10 cellular contexts compared by ENCODE assay signal in genomic region chr10:60389413-60390009, GRCh38. TPM values are rescaled to one million over a fixed set of nuclear protein-coding genes. Genes with fewer than 3 reads are reported as not detected.
DNase-seq lines count a peak whose midpoint lies in the region; ATAC-seq, FAIRE-seq and TF ChIP-seq lines count a peak whose summit lies in the region.
"Had no signal": no experiment of that assay in that cellular context is flagged by ENCODE, and none has a peak within 500 bp of the region (broad histone marks: within the 10 kb centered on the region; RNA-seq: fewer than 3 reads in every experiment).

TSS of gene ANK3 (minus strand) at chr10:60389875. CDS start at chr10:60389538, 337 bp downstream.

- dilution Hi-C loops in endothelial cell of umbilical vein (cut with MboI; ENCODE audit: extremely low pct_ligation_motif_present, low sequenced_read_pairs), result no loop called here

- H3K27me3 ChIP-seq in endothelial cell of umbilical vein (ENCODE audit: control insufficient read depth in 2 of 2, insufficient read depth in 2 of 2, low read length in 2 of 2) (no peaks in the 10 kb centered on the region), vagina (no peaks in the 10 kb centered on the region)

- peak within 1 kb of the TSS; percentile 78 for H3K4me2 ChIP-seq in endothelial cell of umbilical vein (ENCODE audit: insufficient read depth, low read length)

- no peak within 1 kb of the TSS for H3K9ac ChIP-seq in endothelial cell of umbilical vein (replicated peaks; ENCODE audit: extremely low read depth, insufficient read depth, low read length)

- H3K9me3 ChIP-seq in endothelial cell of umbilical vein (replicated peaks; ENCODE audit: control insufficient read depth, insufficient read depth, low read length), result no peaks in the 10 kb centered on the region
- no peaks in the 10 kb centered on the region for H3K9me3 ChIP-seq in vagina

- H3K36me3 ChIP-seq in endothelial cell of umbilical vein (ENCODE audit: control insufficient read depth in 2 of 2, extremely low read depth in 1 of 2, insufficient read depth in 2 of 2, low read length in 2 of 2), result no peaks in the 10 kb centered on the region
- no peaks in the 10 kb centered on the region for H3K36me3 ChIP-seq in vagina

- H3K36me3 Mint-ChIP-seq in activated T-cell treated with anti-CD3 and anti-CD28 coated beads, Interleukin-2, amount 50 U/mL, for 4 hours (ENCODE audit: insufficient read depth), result no peaks in the 10 kb centered on the region
- H3K36me3 Mint-ChIP-seq in natural killer cell, result no peaks in the 10 kb centered on the region
- H3K36me3 Mint-ChIP-seq: CD4-positive, CD25-positive, alpha-beta regulatory T cell had no signal

- peak within 1 kb of the TSS; percentile 87 for H2AFZ ChIP-seq in endothelial cell of umbilical vein (ENCODE audit: low read depth, low read length)

- H3K9me1 ChIP-seq in endothelial cell of umbilical vein (replicated peaks; ENCODE audit: control insufficient read depth, extremely low read depth, insufficient read depth, low read length), result no peaks in the 10 kb centered on the region

- CTCF ChIA-PET in endothelial cell of umbilical vein (lab: Charles Lee), result interaction anchor here (2.1 to 2.8 kb wide), 2 partner anchors 44 to 185 kb away, joined by 6 to 8 read pairs; no protein-coding TSS in a partner anchor

- peaks cover 7% of the 10 kb centered on the region for H3K4me1 Mint-ChIP-seq in activated T-cell treated with anti-CD3 and anti-CD28 coated beads, Interleukin-2, amount 50 U/mL, for 4 hours (ENCODE audit: low read depth)
- peaks cover 0 to 3% of the 10 kb centered on the region in 2 donors for H3K4me1 Mint-ChIP-seq in natural killer cell
- H3K4me1 Mint-ChIP-seq: CD4-positive, CD25-positive, alpha-beta regulatory T cell had no signal

- BruUV-seq in endothelial cell of umbilical vein (replicated peaks; lab: Mats Ljungman, UMichigan), result no TSS peak

- no peak for DNase-seq in activated T-cell treated with anti-CD3 and anti-CD28 coated beads, Interleukin-2, amount 50 U/mL, for 4 hours
- DNase-seq in activated T-cell treated with anti-CD3 and anti-CD28 coated beads for 4 hours (no peak), endothelial cell of umbilical vein (ENCODE audit: low read depth, low spot score) (no peak), natural killer cell (no peak), vagina (ENCODE audit: extremely low spot score in 2 of 2) (no peak), D341Med (ENCODE audit: low spot score) (no peak), NCI-H1930 (lab: John Stamatoyannopoulos, UW) (no peak), hepatic stellate cell (ENCODE audit: low spot score) (no peak)
- DNase-seq: SHP77 treated with DMSO at 0.1 percent for 48 hours had no signal

- ATAC-seq in activated T-cell treated with anti-CD3 and anti-CD28 coated beads, Interleukin-2, amount 50 U/mL, for 4 hours, result no peak
- ATAC-seq in natural killer cell, result no peak

- intact Hi-C loops in endothelial cell of umbilical vein (cut with micrococcal nuclease) (loop anchor here (2.0 kb wide), 1 partner anchor 35 kb away; no protein-coding TSS in a partner anchor), natural killer cell (cut with micrococcal nuclease) (no loop called here), vagina (cut with DNase I) (no loop called here)

- H3K4me3 Mint-ChIP-seq in activated T-cell treated with anti-CD3 and anti-CD28 coated beads, Interleukin-2, amount 50 U/mL, for 4 hours, result no peak within 1 kb of the TSS
- no peak within 1 kb of the TSS for H3K4me3 Mint-ChIP-seq in natural killer cell
- H3K4me3 Mint-ChIP-seq: CD4-positive, CD25-positive, alpha-beta regulatory T cell had no signal

- H3K79me2 ChIP-seq in endothelial cell of umbilical vein (ENCODE audit: control insufficient read depth, insufficient read depth, low read length), result no peaks in the 10 kb centered on the region

- POLR2A ChIA-PET in endothelial cell of umbilical vein (lab: Charles Lee), result no interaction called here

- no peak for TF ChIP-seq POLR2A in endothelial cell of umbilical vein (IDR thresholded peaks at IDR 0.05; ENCODE audit: low read depth, low read length)
- TF ChIP-seq POLR2A in vagina (IDR thresholded peaks at IDR 0.05), result no peak

- H3K4me3 ChIP-seq in endothelial cell of umbilical vein (replicated peaks in 1 of 3; ENCODE audit: insufficient read depth in 1 of 3, low read depth in 1 of 3, low read length in 3 of 3) (no peak within 1 kb of the TSS), vagina (no peak within 1 kb of the TSS)

- TF ChIP-seq CTCF in endothelial cell of umbilical vein (IDR thresholded peaks at IDR 0.05; ENCODE audit: extremely low read depth in 1 of 2, insufficient read depth in 1 of 2, low read depth in 1 of 2, low read length in 2 of 2) (no peak), natural killer cell (IDR thresholded peaks at IDR 0.05) (no peak), vagina (IDR thresholded peaks at IDR 0.05) (no peak)

- no peaks in the 10 kb centered on the region for H3K27me3 Mint-ChIP-seq in activated T-cell treated with anti-CD3 and anti-CD28 coated beads, Interleukin-2, amount 50 U/mL, for 4 hours (ENCODE audit: low read depth)
- peaks cover 0 to 3% of the 10 kb centered on the region in 2 donors for H3K27me3 Mint-ChIP-seq in natural killer cell (ENCODE audit: low read depth in 2 of 2)
- H3K27me3 Mint-ChIP-seq: CD4-positive, CD25-positive, alpha-beta regulatory T cell had no signal

- H3K4me1 ChIP-seq in endothelial cell of umbilical vein (ENCODE audit: control insufficient read depth, extremely low read depth, insufficient read depth, low read length) (peaks cover 34% of the 10 kb centered on the region), vagina (peaks cover 8% of the 10 kb centered on the region)

- no peaks in the 10 kb centered on the region for H4K20me1 ChIP-seq in endothelial cell of umbilical vein (replicated peaks; ENCODE audit: control insufficient read depth, extremely low read depth, insufficient read depth, low read length)

- H3K27ac Mint-ChIP-seq in natural killer cell, result no peak within 1 kb of the TSS

- FAIRE-seq in endothelial cell of umbilical vein (lab: Jason Lieb, UNC), result no peak

- peak within 1 kb of the TSS; percentile 32 for H3K27ac ChIP-seq in endothelial cell of umbilical vein (ENCODE audit: insufficient read depth, low read depth, low read length)
- H3K27ac ChIP-seq in vagina, result no peak within 1 kb of the TSS

- H3K9me3 Mint-ChIP-seq in activated T-cell treated with anti-CD3 and anti-CD28 coated beads, Interleukin-2, amount 50 U/mL, for 4 hours, result no peaks in the 10 kb centered on the region
- no peaks in the 10 kb centered on the region for H3K9me3 Mint-ChIP-seq in natural killer cell
- H3K9me3 Mint-ChIP-seq: CD4-positive, CD25-positive, alpha-beta regulatory T cell had no signal

TF ChIP-seq in endothelial cell of umbilical vein, 7 proteins besides CTCF, POLR2A, EP300 and RAD21:
- TF ChIP-seq FOS (IDR thresholded peaks at IDR 0.05; ENCODE audit: borderline replicate concordance, insufficient read depth, low read length) (no peak), MAX (IDR thresholded peaks at IDR 0.05; ENCODE audit: insufficient read depth, insufficient read length) (no peak), EZH2 (IDR thresholded peaks at IDR 0.05; ENCODE audit: borderline replicate concordance, low read depth, low read length, severe bottlenecking) (no peak), GATA2 (IDR thresholded peaks at IDR 0.05; ENCODE audit: insufficient read depth, insufficient read length, low read depth, low read length) (no peak), POLR2AphosphoS5 (IDR thresholded peaks at IDR 0.05; ENCODE audit: insufficient read depth, low read depth, low read length) (no peak), MYC (IDR thresholded peaks at IDR 0.05; ENCODE audit: low read depth, low read length) (no peak), JUN (IDR thresholded peaks at IDR 0.05; ENCODE audit: borderline replicate concordance, insufficient read depth, insufficient read length, low read depth) (no peak)

RNA-seq across cellular contexts. Expression of gene ANK3, which starts in this region (rescaled TPM):
- 10 to 100 TPM; 21.4 to 41.1 (median 30.5) TPM for total RNA-seq in activated T-cell treated with anti-CD3 and anti-CD28 coated beads, Interleukin-2, amount 50 U/mL, for 4 hours
- total RNA-seq in endothelial cell of umbilical vein (5.4 and 8.5 TPM in 2 replicates), natural killer cell (10 to 100 TPM in 2 of 3 donors, 1 to 10 TPM in 1; 4.4 to 12.9 (median 11.4) TPM), vagina (65.3 TPM)
- 0.67 and 0.88 TPM in 2 replicates for polyA plus RNA-seq in endothelial cell of umbilical vein
- 2.3 TPM in 2 replicates for polyA plus RNA-seq in endothelial cell of umbilical vein (2011; cell fraction: cytosol; rRNA removed)
- polyA plus RNA-seq in endothelial cell of umbilical vein (2011; cell fraction: nucleus; rRNA removed), result 4.2 and 5.1 TPM in 2 replicates
- 4.6 and 5.7 TPM in 2 replicates for polyA plus RNA-seq in endothelial cell of umbilical vein (2012)
- polyA minus RNA-seq in endothelial cell of umbilical vein, result 6.1 and 11.5 TPM in 2 replicates
- polyA minus RNA-seq in endothelial cell of umbilical vein (2011; cell fraction: cytosol; rRNA and poly(A)+ RNA removed), result 5.5 TPM
- polyA minus RNA-seq in endothelial cell of umbilical vein (2011; cell fraction: nucleus; rRNA and poly(A)+ RNA removed), result 11.9 and 19.9 TPM in 2 replicates
